Comparison of ENCODE assay signal across 8 cellular contexts in genomic region chr3:172153335-172153861, GRCh38.
DNase-seq lines count a peak whose midpoint lies in the region; ATAC-seq lines count a peak whose summit lies in the region.

No MANE protein-coding gene starts in this region.

- no peaks in the 10 kb centered on the region for H3K36me3 ChIP-seq in endocrine pancreas (ENCODE audit: control insufficient read depth, insufficient read depth, low read length)

- DNase-seq in HT1080 (ENCODE audit: low read depth), result peak; percentile 100
- DNase-seq in activated CD4-positive, alpha-beta T cell treated with anti-CD3 and anti-CD28 coated beads, Interleukin-2, amount 50 U/mL, for 48 hours, result peak; percentile 51 to 63
- peak; percentile 36 for DNase-seq in midbrain (lab: John Stamatoyannopoulos, UW)
- peak; percentile 31 to 42 for DNase-seq in stimulated activated CD8-positive, alpha-beta memory T cell treated with anti-CD3 and anti-CD28 coated beads, Interleukin-7, amount 100 ng/mL, for 4 hours (ENCODE audit: low read depth in 2 of 2)
- no peak for DNase-seq in superior temporal gyrus (ENCODE audit: extremely low spot score)

- no peaks in the 10 kb centered on the region for H3K9me3 ChIP-seq in endocrine pancreas (ENCODE audit: control insufficient read depth, low read length)

- peak overlapping the region; percentile 22 for H3K4me3 ChIP-seq in endocrine pancreas (ENCODE audit: control insufficient read depth, insufficient read depth, low read length)

- no peaks in the 10 kb centered on the region for H3K27me3 ChIP-seq in endocrine pancreas (ENCODE audit: control insufficient read depth, insufficient read depth, low read length)

- no peak overlapping the region for H3K9ac ChIP-seq in endocrine pancreas (ENCODE audit: control insufficient read depth, insufficient read depth, low read length)

- H3K4me1 ChIP-seq in endocrine pancreas (ENCODE audit: control insufficient read depth, insufficient read depth, low read length), result peaks cover 19% of the 10 kb centered on the region

- ATAC-seq in GM19023 (IDR thresholded peaks at IDR 0.05; ENCODE audit: unreplicated experiment), result peak; percentile 70
- no peak for ATAC-seq in GM19324 (IDR thresholded peaks at IDR 0.05; ENCODE audit: low FRiP score, unreplicated experiment)
